ENCODE assay signal across 20 cellular contexts in genomic region chr7:762891-763290, GRCh38.
"Had no signal": no experiment of that assay in that cellular context is flagged by ENCODE, and none has a peak within 500 bp of the region (broad histone marks: within the 10 kb centered on the region; RNA-seq: fewer than 3 reads in every experiment).

No MANE protein-coding gene starts in this region.

- H3K27me3 ChIP-seq: brain microvascular endothelial cell, cardiac muscle cell had no signal

- DNase-seq: activated CD4-positive, alpha-beta memory T cell treated with anti-CD3 and anti-CD28 coated beads for 36 hours; activated CD4-positive, alpha-beta T cell treated with anti-CD3 and anti-CD28 coated beads, Interleukin-2, amount 10 ng/mL, durations not matched to agents 7 days and 5 days; activated CD4-positive, CD25-positive, alpha-beta regulatory T cell; activated CD8-positive, alpha-beta memory T cell treated with anti-CD3 and anti-CD28 coated beads for 24 hours; activated gamma-delta T cell; activated naive CD4-positive, alpha-beta T cell treated with anti-CD3 and anti-CD28 coated beads for 36 hours; activated T-cell treated with anti-CD3 and anti-CD28 coated beads, Interleukin-2, amount 50 U/mL, for 4 hours; brain microvascular endothelial cell; NCI-H1105 treated with DMSO at 0.1 percent for 48 hours; NCI-H2029 treated with DMSO at 0.1 percent for 48 hours; NCI-H226; NCI-H526; NCI-H774; PC-3; SHP77 treated with DMSO at 0.1 percent for 48 hours; T-helper 17 cell; T-helper 9 cell had no signal

- H3K27ac ChIP-seq: brain microvascular endothelial cell, cardiac muscle cell, KMS-11 had no signal

- H3K4me3 ChIP-seq: cardiac muscle cell had no signal

- ATAC-seq: activated T-cell treated with anti-CD3 and anti-CD28 coated beads, Interleukin-2, amount 50 U/mL, for 4 hours; activated T-helper 17 cell treated with anti-CD3 and anti-CD28 coated beads, Interleukin-2, amount 50 U/mL, for 72 hours; PC-3; T-helper 17 cell had no signal
